In genomic region chr12:109597795-109598427, GRCh38 we compare ENCODE assay signal across 1 cellular context.
TF ChIP-seq lines count a peak whose summit lies in the region.

No MANE protein-coding gene starts in this region.

TF ChIP-seq in HepG2, 621 proteins besides CTCF, POLR2A, EP300 and RAD21 (continued from another document and continues in another):
- TF ChIP-seq ZNF629 (CRISPR knock-in tag; conservative IDR thresholded peaks at IDR 0.05), result peak; percentile 61; the same call in 1 of the 2 replicates
- peak; percentile 45 for TF ChIP-seq YY1 (IDR thresholded peaks at IDR 0.05; ENCODE audit: insufficient read depth, insufficient replicate concordance, low read depth, low read length)
- TF ChIP-seq PAF1 (CRISPR knock-in tag; IDR thresholded peaks at IDR 0.05), result no peak; the same call in 1 of the 2 replicates
- TF ChIP-seq ZNF143 (CRISPR knock-in tag; IDR thresholded peaks at IDR 0.05), result peak; percentile 29
- TF ChIP-seq SMARCE1 (IDR thresholded peaks at IDR 0.05; ENCODE audit: borderline replicate concordance), result no peak
- no peak for TF ChIP-seq ZNF709 (CRISPR knock-in tag; IDR thresholded peaks at IDR 0.05)
- TF ChIP-seq KIAA2018 (CRISPR knock-in tag; IDR thresholded peaks at IDR 0.05; ENCODE audit: borderline replicate concordance), result 0 out of 2 replicates have a peak, but pooled peaks have one; percentile 13
- TF ChIP-seq, protein P1, sequence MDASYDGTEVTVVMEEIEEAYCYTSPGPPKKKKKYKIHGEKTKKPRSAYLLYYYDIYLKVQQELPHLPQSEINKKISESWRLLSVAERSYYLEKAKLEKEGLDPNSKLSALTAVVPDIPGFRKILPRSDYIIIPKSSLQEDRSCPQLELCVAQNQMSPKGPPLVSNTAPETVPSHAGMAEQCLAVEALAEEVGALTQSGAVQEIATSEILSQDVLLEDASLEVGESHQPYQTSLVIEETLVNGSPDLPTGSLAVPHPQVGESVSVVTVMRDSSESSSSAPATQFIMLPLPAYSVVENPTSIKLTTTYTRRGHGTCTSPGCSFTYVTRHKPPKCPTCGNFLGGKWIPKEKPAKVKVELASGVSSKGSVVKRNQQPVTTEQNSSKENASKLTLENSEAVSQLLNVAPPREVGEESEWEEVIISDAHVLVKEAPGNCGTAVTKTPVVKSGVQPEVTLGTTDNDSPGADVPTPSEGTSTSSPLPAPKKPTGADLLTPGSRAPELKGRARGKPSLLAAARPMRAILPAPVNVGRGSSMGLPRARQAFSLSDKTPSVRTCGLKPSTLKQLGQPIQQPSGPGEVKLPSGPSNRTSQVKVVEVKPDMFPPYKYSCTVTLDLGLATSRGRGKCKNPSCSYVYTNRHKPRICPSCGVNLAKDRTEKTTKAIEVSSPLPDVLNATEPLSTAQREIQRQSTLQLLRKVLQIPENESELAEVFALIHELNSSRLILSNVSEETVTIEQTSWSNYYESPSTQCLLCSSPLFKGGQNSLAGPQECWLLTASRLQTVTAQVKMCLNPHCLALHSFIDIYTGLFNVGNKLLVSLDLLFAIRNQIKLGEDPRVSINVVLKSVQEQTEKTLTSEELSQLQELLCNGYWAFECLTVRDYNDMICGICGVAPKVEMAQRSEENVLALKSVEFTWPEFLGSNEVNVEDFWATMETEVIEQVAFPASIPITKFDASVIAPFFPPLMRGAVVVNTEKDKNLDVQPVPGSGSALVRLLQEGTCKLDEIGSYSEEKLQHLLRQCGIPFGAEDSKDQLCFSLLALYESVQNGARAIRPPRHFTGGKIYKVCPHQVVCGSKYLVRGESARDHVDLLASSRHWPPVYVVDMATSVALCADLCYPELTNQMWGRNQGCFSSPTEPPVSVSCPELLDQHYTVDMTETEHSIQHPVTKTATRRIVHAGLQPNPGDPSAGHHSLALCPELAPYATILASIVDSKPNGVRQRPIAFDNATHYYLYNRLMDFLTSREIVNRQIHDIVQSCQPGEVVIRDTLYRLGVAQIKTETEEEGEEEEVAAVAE (CRISPR knock-in tag; IDR thresholded peaks at IDR 0.05; ENCODE audit: borderline replicate concordance), result peak; percentile 67; the same call in 1 of the 2 replicates
- TF ChIP-seq, protein P2, sequence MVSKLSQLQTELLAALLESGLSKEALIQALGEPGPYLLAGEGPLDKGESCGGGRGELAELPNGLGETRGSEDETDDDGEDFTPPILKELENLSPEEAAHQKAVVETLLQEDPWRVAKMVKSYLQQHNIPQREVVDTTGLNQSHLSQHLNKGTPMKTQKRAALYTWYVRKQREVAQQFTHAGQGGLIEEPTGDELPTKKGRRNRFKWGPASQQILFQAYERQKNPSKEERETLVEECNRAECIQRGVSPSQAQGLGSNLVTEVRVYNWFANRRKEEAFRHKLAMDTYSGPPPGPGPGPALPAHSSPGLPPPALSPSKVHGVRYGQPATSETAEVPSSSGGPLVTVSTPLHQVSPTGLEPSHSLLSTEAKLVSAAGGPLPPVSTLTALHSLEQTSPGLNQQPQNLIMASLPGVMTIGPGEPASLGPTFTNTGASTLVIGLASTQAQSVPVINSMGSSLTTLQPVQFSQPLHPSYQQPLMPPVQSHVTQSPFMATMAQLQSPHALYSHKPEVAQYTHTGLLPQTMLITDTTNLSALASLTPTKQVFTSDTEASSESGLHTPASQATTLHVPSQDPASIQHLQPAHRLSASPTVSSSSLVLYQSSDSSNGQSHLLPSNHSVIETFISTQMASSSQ (IDR thresholded peaks at IDR 0.05; ENCODE audit: low read depth), result 0 out of 2 replicates have a peak, but pooled peaks have one; percentile 13
- TF ChIP-seq, protein P2 (CRISPR knock-in tag; IDR thresholded peaks at IDR 0.05; ENCODE audit: borderline replicate concordance), result peak; percentile 15; the same call in 1 of the 2 replicates
- no peak for TF ChIP-seq ATAD3A (CRISPR knock-in tag; IDR thresholded peaks at IDR 0.05)
- TF ChIP-seq IRF1 (CRISPR knock-in tag; IDR thresholded peaks at IDR 0.05; ENCODE audit: low read depth), result no peak
- peak; percentile 35; the same call in 1 of the 2 replicates for TF ChIP-seq FOXK2 (IDR thresholded peaks at IDR 0.05)
- TF ChIP-seq, protein P3, sequence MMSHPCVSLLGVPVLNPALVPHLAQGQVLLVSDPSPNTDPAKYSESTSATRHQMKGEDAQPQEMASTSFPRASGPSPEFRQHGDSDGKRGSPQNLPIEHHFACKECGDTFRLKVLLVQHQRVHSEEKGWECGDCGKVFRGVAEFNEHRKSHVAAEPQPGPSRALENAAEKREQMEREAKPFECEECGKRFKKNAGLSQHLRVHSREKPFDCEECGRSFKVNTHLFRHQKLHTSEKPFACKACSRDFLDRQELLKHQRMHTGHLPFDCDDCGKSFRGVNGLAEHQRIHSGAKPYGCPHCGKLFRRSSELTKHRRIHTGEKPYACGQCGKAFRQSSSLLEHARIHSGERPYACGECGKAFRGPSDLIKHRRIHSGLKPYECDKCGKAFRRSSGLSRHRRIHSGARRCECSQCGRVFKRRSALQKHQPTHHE (CRISPR knock-in tag; IDR thresholded peaks at IDR 0.05; ENCODE audit: borderline replicate concordance), result no peak; the same call in 1 of the 2 replicates
- TF ChIP-seq, protein P4, sequence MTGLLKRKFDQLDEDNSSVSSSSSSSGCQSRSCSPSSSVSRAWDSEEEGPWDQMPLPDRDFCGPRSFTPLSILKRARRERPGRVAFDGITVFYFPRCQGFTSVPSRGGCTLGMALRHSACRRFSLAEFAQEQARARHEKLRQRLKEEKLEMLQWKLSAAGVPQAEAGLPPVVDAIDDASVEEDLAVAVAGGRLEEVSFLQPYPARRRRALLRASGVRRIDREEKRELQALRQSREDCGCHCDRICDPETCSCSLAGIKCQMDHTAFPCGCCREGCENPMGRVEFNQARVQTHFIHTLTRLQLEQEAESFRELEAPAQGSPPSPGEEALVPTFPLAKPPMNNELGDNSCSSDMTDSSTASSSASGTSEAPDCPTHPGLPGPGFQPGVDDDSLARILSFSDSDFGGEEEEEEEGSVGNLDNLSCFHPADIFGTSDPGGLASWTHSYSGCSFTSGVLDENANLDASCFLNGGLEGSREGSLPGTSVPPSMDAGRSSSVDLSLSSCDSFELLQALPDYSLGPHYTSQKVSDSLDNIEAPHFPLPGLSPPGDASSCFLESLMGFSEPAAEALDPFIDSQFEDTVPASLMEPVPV (CRISPR knock-in tag; IDR thresholded peaks at IDR 0.05), result 0 out of 2 replicates have a peak, but pooled peaks have one; percentile 60
- TF ChIP-seq NFATC3 (CRISPR knock-in tag; IDR thresholded peaks at IDR 0.05), result no peak
- TF ChIP-seq GMEB2 (CRISPR knock-in tag; IDR thresholded peaks at IDR 0.05; ENCODE audit: low read depth), result no peak
- TF ChIP-seq ZFP90 (CRISPR knock-in tag; IDR thresholded peaks at IDR 0.05; ENCODE audit: borderline replicate concordance), result no peak
- no peak for TF ChIP-seq FOXO1 (CRISPR knock-in tag; IDR thresholded peaks at IDR 0.05)
- TF ChIP-seq FOXK1 (CRISPR knock-in tag; IDR thresholded peaks at IDR 0.05; ENCODE audit: borderline replicate concordance, low read depth), result peak; percentile 78; the same call in 1 of the 2 replicates
- no peak for TF ChIP-seq MYNN (CRISPR knock-in tag; IDR thresholded peaks at IDR 0.05; ENCODE audit: low read depth)
- TF ChIP-seq, protein P5, sequence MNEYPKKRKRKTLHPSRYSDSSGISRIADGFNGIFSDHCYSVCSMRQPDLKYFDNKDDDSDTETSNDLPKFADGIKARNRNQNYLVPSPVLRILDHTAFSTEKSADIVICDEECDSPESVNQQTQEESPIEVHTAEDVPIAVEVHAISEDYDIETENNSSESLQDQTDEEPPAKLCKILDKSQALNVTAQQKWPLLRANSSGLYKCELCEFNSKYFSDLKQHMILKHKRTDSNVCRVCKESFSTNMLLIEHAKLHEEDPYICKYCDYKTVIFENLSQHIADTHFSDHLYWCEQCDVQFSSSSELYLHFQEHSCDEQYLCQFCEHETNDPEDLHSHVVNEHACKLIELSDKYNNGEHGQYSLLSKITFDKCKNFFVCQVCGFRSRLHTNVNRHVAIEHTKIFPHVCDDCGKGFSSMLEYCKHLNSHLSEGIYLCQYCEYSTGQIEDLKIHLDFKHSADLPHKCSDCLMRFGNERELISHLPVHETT (CRISPR knock-in tag; conservative IDR thresholded peaks at IDR 0.05), result 0 out of 2 replicates have a peak, but pooled peaks have one; percentile 34
- TF ChIP-seq SALL1 (CRISPR knock-in tag; IDR thresholded peaks at IDR 0.05), result peak; percentile 61
- 0 out of 2 replicates have a peak, but pooled peaks have one; percentile 28 for TF ChIP-seq ZSCAN21 (CRISPR knock-in tag; IDR thresholded peaks at IDR 0.05; ENCODE audit: borderline replicate concordance)
- TF ChIP-seq ZKSCAN1 (IDR thresholded peaks at IDR 0.05; ENCODE audit: low read length), result peak; percentile 40; the same call in 1 of the 2 replicates
- TF ChIP-seq ZNF335 (CRISPR knock-in tag; IDR thresholded peaks at IDR 0.05), result peak; percentile 29; the same call in 1 of the 2 replicates
- TF ChIP-seq ZMAT3 (CRISPR knock-in tag; conservative IDR thresholded peaks at IDR 0.05), result 0 out of 2 replicates have a peak, but pooled peaks have one; percentile 46
- TF ChIP-seq SNRNP70 (IDR thresholded peaks at IDR 0.05; ENCODE audit: low read depth, low read length), result no peak
- no peak for TF ChIP-seq ZNF724P (CRISPR knock-in tag; IDR thresholded peaks at IDR 0.05; ENCODE audit: borderline replicate concordance)
- TF ChIP-seq SNAPC5 (CRISPR knock-in tag; IDR thresholded peaks at IDR 0.05; ENCODE audit: borderline replicate concordance), result no peak
